In genomic region chr6:11050735-11051134, GRCh38 we compare ENCODE assay signal across 19 cellular contexts. TPM values are rescaled to one million over a fixed set of nuclear protein-coding genes. Genes with fewer than 3 reads are reported as not detected.
DNase-seq lines count a peak whose midpoint lies in the region; ATAC-seq and TF ChIP-seq lines count a peak whose summit lies in the region.
"Had no signal": no experiment of that assay in that cellular context is flagged by ENCODE, and none has a peak within 500 bp of the region (broad histone marks: within the 10 kb centered on the region; RNA-seq: fewer than 3 reads in every experiment).

No MANE protein-coding gene starts in this region.

- no peaks in the 10 kb centered on the region for H3K36me3 ChIP-seq in adipocyte (ENCODE audit: control insufficient read depth, insufficient read depth, low read length, severe bottlenecking)
- H3K36me3 ChIP-seq in SJCRH30: no peaks in the 10 kb centered on the region
- no peaks in the 10 kb centered on the region for H3K36me3 ChIP-seq in ascending aorta
- H3K36me3 ChIP-seq: spleen had no signal

- ATAC-seq in T-helper 17 cell: no peak
- ATAC-seq: naive thymus-derived CD4-positive, alpha-beta T cell; Panc1 had no signal

- intact Hi-C loops in ascending aorta (cut with DNase I): no loop called here

- H3K9me3 ChIP-seq in adipocyte (ENCODE audit: control insufficient read depth, low read length): no peaks in the 10 kb centered on the region
- H3K9me3 ChIP-seq in SJCRH30 (replicated peaks): no peaks in the 10 kb centered on the region
- no peaks in the 10 kb centered on the region for H3K9me3 ChIP-seq in ascending aorta
- H3K9me3 ChIP-seq in T-helper 17 cell (ENCODE audit: control insufficient read depth, low read length, poor library complexity, severe bottlenecking): no peaks in the 10 kb centered on the region
- H3K9me3 ChIP-seq: spleen had no signal

- H3K27ac ChIP-seq in SJCRH30 (no peak overlapping the region), ascending aorta (no peak overlapping the region)
- H3K27ac ChIP-seq: spleen had no signal

- H3K4me1 ChIP-seq in adipocyte (ENCODE audit: control insufficient read depth, insufficient read depth, low read length): peaks cover 6% of the 10 kb centered on the region
- H3K4me1 ChIP-seq in SJCRH30: no peaks in the 10 kb centered on the region
- no peaks in the 10 kb centered on the region for H3K4me1 ChIP-seq in ascending aorta
- H3K4me1 ChIP-seq: spleen had no signal

- H3K27ac Mint-ChIP-seq in T-helper 17 cell: no peak overlapping the region
- H3K27ac Mint-ChIP-seq: activated T-helper 2 cell treated with anti-CD3 and anti-CD28 coated beads, Interferon-gamma antibody, Interleukin-2, Interleukin-4, amounts not matched to agents 10 μg/mL and 5 μg/mL and 100 μg/mL, durations not matched to agents 14 hours and 24 hours and 36 hours; naive thymus-derived CD4-positive, alpha-beta T cell had no signal

- no peak overlapping the region for H3K9ac ChIP-seq in adipocyte (ENCODE audit: low read length)

- DNase-seq in EH (ENCODE audit: low read depth) (peak; percentile 71), M059J (ENCODE audit: low read depth) (peak; percentile 92), adipocyte (ENCODE audit: low read depth) (peak; percentile 11), hepatic stellate cell (ENCODE audit: low spot score) (peak; percentile 53), GOT3 (lab: John Stamatoyannopoulos, UW) (no peak), SJCRH30 (no peak), ascending aorta (ENCODE audit: low spot score in 2 of 2) (no peak), T-helper 17 cell (no peak)
- DNase-seq: activated CD4-positive, CD25-positive, alpha-beta regulatory T cell; COR-L47; cortex of kidney; naive thymus-derived CD4-positive, alpha-beta T cell; NCI-H2081; NCI-H69; spleen; stimulated activated naive CD4-positive, alpha-beta T cell had no signal

- H3K27me3 Mint-ChIP-seq in T-helper 17 cell: peaks cover 67% of the 10 kb centered on the region

- H3K36me3 Mint-ChIP-seq in T-helper 17 cell (ENCODE audit: low read depth): peaks cover 2% of the 10 kb centered on the region
- H3K36me3 Mint-ChIP-seq: naive thymus-derived CD4-positive, alpha-beta T cell had no signal

- H3K27me3 ChIP-seq in adipocyte (replicated peaks; ENCODE audit: control insufficient read depth, insufficient read depth, low read length): peaks cover 10% of the 10 kb centered on the region
- no peaks in the 10 kb centered on the region for H3K27me3 ChIP-seq in SJCRH30
- H3K27me3 ChIP-seq in ascending aorta: no peaks in the 10 kb centered on the region

- no peak overlapping the region for H3K4me3 ChIP-seq in adipocyte (ENCODE audit: low read length)
- no peak overlapping the region for H3K4me3 ChIP-seq in SJCRH30
- H3K4me3 ChIP-seq in ascending aorta: no peak overlapping the region
- H3K4me3 ChIP-seq: spleen had no signal

- no peak for TF ChIP-seq CTCF in ascending aorta (IDR thresholded peaks at IDR 0.05)

- no peaks in the 10 kb centered on the region for H3K4me1 Mint-ChIP-seq in T-helper 17 cell
- H3K4me1 Mint-ChIP-seq: naive thymus-derived CD4-positive, alpha-beta T cell had no signal

- no peak overlapping the region for H3K4me3 Mint-ChIP-seq in T-helper 17 cell
- H3K4me3 Mint-ChIP-seq: naive thymus-derived CD4-positive, alpha-beta T cell had no signal

RNA-seq across cellular contexts. Expression of gene ELOVL2, which starts 6.6 kb away (rescaled TPM):
- total RNA-seq in M059J (2014; rRNA removed; shearing (Covaris generic)): 6.2 and 7.1 TPM in 2 replicates
- 18.0 and 21.1 TPM in 2 replicates for total RNA-seq in SJCRH30 (2014; rRNA removed; shearing (Covaris generic))
- total RNA-seq in ascending aorta (0.11 TPM), T-helper 17 cell (not detected)
- total RNA-seq: activated CD8-positive, alpha-beta memory T cell treated with anti-CD3 and anti-CD28 coated beads for 36 hours; activated T-helper 2 cell treated with anti-CD3 and anti-CD28 coated beads, Interferon-gamma antibody, Interleukin-2, Interleukin-4, amounts not matched to agents 10 μg/mL and 5 μg/mL and 100 μg/mL, durations not matched to agents 14 hours and 24 hours and 36 hours; naive thymus-derived CD4-positive, alpha-beta T cell; spleen had no signal

RNA-seq across cellular contexts. Expression of gene SMIM13, which starts 42.9 kb away (rescaled TPM):
- total RNA-seq in M059J (2014; rRNA removed; shearing (Covaris generic)): 16.4 and 26.8 TPM in 2 replicates
- total RNA-seq in SJCRH30 (2014; rRNA removed; shearing (Covaris generic)): 13.2 and 16.3 TPM in 2 replicates
- total RNA-seq in ascending aorta: 2.3 TPM
- total RNA-seq in T-helper 17 cell: 10 to 100 TPM in 1 of 2 donors, 1 to 10 TPM in 1; 7.5 to 10.1 TPM

Comparison
In these comparisons a context has a peak if more than half of its experiments do, and no peak if none do; other contexts are left out.
1. DNase-seq: peak in EH (single experiment), M059J (single experiment), adipocyte (single experiment) and hepatic stellate cell (single experiment); none in GOT3 (single experiment), SJCRH30 (0 of 2), ascending aorta (0 of 2) and T-helper 17 cell (0 of 3).